14 cellular contexts compared by ENCODE assay signal in the genomic region with DNA sequence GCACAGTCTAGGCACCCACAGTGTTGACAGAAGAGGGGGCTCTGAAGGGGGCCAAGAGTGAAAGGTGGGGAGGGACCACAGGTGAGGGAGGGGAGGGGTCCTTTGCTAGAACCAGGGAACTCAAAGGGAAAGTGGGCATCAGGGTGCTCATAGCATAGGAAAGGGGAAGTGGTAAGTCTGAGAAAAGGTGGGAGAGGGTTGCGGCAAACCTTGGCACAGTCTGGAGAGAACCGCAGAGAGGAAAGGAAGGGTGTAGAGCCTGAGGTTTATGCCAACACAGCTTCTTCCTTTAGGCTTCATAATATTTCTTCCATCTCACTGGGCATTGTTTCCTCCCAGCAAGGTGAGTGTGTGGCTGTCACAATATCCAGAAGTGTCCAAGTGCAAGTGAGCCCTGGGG. TPM values are rescaled to one million over a fixed set of nuclear protein-coding genes. Genes with fewer than 3 reads are reported as not detected.
DNase-seq lines count a peak whose midpoint lies in the region; ATAC-seq and TF ChIP-seq lines count a peak whose summit lies in the region.
"Had no signal": no experiment of that assay in that cellular context is flagged by ENCODE, and none has a peak within 500 bp of the region (broad histone marks: within the 10 kb centered on the region; RNA-seq: fewer than 3 reads in every experiment).

No MANE protein-coding gene starts in this region.

- ATAC-seq in upper lobe of right lung: peak; percentile 55

- H3K9me3 ChIP-seq in upper lobe of right lung: no peaks in the 10 kb centered on the region
- H3K9me3 ChIP-seq: BLaER1, HAP-1 had no signal

- DNase-seq in KBM-7 (peak; percentile 84), NOMO-1 treated with dmso at 0.1 percent for 144 hours (lab: John Stamatoyannopoulos, UW; ENCODE audit: unreplicated experiment) (peak; percentile 11), UCSD-AML1 (lab: John Stamatoyannopoulos, UW; ENCODE audit: unreplicated experiment) (peak; percentile 59), upper lobe of right lung (no peak), AG20443 (ENCODE audit: low spot score) (no peak), SHP77 (lab: John Stamatoyannopoulos, UW) (no peak), NCI-H2081 treated with DMSO at 0.1 percent for 48 hours (lab: John Stamatoyannopoulos, UW) (no peak)
- DNase-seq: IMR-90, NCI-H1105 treated with DMSO at 0.1 percent for 48 hours, NCI-H187, NCI-H774 had no signal

- peaks cover 7% of the 10 kb centered on the region for H3K27me3 ChIP-seq in upper lobe of right lung
- H3K27me3 ChIP-seq: BLaER1 had no signal

- TF ChIP-seq CTCF in upper lobe of right lung (IDR thresholded peaks at IDR 0.05): no peak

- no peak overlapping the region for H3K27ac ChIP-seq in upper lobe of right lung
- H3K27ac ChIP-seq: BLaER1, SK-N-MC had no signal

- H3K4me3 ChIP-seq in upper lobe of right lung: no peak overlapping the region
- H3K4me3 ChIP-seq: BLaER1, HAP-1, SK-N-MC had no signal

- H3K36me3 ChIP-seq in upper lobe of right lung: no peaks in the 10 kb centered on the region
- H3K36me3 ChIP-seq: BLaER1, HAP-1 had no signal

- H3K4me1 ChIP-seq in upper lobe of right lung: no peaks in the 10 kb centered on the region
- H3K4me1 ChIP-seq: HAP-1 had no signal

- intact Hi-C loops in upper lobe of right lung (cut with DNase I): no loop called here

- in situ Hi-C loops in KBM-7 (cut with MboI; ENCODE audit: low pct_unique_long_range_greater_than_20kb, low sequenced_read_pairs): no loop called here

RNA-seq across cellular contexts. Expression of a gene that starts 11.5 kb away (rescaled TPM):
- 2.5 TPM for total RNA-seq in upper lobe of right lung

Comparison
In these comparisons a context has a peak if more than half of its experiments do, and no peak if none do; other contexts are left out.
1. DNase-seq: peak in KBM-7 (single experiment), NOMO-1 treated with dmso at 0.1 percent for 144 hours (single experiment) and UCSD-AML1 (single experiment); none in upper lobe of right lung (single experiment), AG20443 (single experiment), SHP77 (0 of 2) and NCI-H2081 treated with DMSO at 0.1 percent for 48 hours (single experiment).